In the genomic region with DNA sequence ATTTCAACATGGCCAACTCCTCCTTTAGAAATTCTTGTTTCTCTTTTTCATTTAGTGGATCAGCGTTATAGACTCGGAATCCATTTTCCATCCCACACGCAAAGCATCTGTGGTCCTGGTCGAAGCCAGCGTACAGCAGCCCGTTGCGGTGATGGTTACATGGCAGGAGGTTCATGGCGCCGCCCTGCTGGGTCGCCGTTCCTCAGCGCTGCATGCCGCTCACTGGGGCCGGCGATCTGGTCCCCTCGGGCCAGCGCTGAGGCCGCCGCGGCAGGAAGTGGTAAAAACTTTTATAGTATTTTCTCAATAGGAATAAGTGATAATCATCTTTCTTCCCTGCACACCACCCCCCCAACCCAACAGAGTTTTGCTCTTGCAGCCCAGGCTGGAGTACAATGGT, we compare ENCODE assay signal across 23 cellular contexts. TPM values are rescaled to one million over a fixed set of nuclear protein-coding genes. Genes with fewer than 3 reads are reported as not detected.
A peak's percentile ranks its signal among the peaks of the same experiment; 100 is the strongest.
DNase-seq lines count a peak whose midpoint lies in the region; ATAC-seq and TF ChIP-seq lines count a peak whose summit lies in the region.
"Had no signal": no experiment of that assay in that cellular context is flagged by ENCODE, and none has a peak within 500 bp of the region (broad histone marks: within the 10 kb centered on the region; RNA-seq: fewer than 3 reads in every experiment).

No MANE protein-coding gene starts in this region.

- H3K27ac ChIP-seq in ascending aorta: no peak overlapping the region
- H3K27ac ChIP-seq: Peyer's patch had no signal

- CTCF ChIA-PET in activated CD8-positive, alpha-beta T cell treated with anti-CD3 and anti-CD28 coated beads, Interleukin-2, amount 10 ng/mL, durations not matched to agents 7 days and 5 days (lab: Charles Lee): interaction anchor here (0.8 to 3.2 kb wide), 5 partner anchors 10 to 105 kb away, joined by 3 to 17 read pairs (median 4); a partner anchor contains a TSS
- CTCF ChIA-PET in activated CD8-positive, alpha-beta T cell treated with anti-CD3 and anti-CD28 coated beads for 36 hours (lab: Charles Lee): interaction anchor here (1.0 kb wide), 1 partner anchor 25 kb away, joined by 3 read pairs; no protein-coding TSS in a partner anchor
- CTCF ChIA-PET in WTC11 (lab: Charles Lee): interaction anchor here (1.3 to 1.9 kb wide), 2 partner anchors 12 to 28 kb away, joined by 3 to 6 read pairs; no protein-coding TSS in a partner anchor

- DNase-seq in activated CD8-positive, alpha-beta T cell treated with anti-CD3 and anti-CD28 coated beads, Interleukin-2, amount 10 ng/mL, durations not matched to agents 7 days and 5 days: peak; percentile 20
- no peak for DNase-seq in activated CD8-positive, alpha-beta T cell treated with anti-CD3 and anti-CD28 coated beads for 36 hours
- peak; percentile 95 for DNase-seq in NB4 (ENCODE audit: low read depth)
- peak; percentile 25 for DNase-seq in WTC11 (ENCODE audit: low spot score)
- DNase-seq in ascending aorta (ENCODE audit: low spot score in 2 of 2): no peak
- DNase-seq: 8988T, ACHN, DMS153, GOT3, KG1, MM.1S, NCI-H1048, NCI-H1417, NCI-H1694, NCI-H2081 treated with DMSO at 0.1 percent for 48 hours, NCI-H2171, NCI-H226, NCI-H510A, NCI-H69, Peyer's patch had no signal

- peaks cover 25% of the 10 kb centered on the region for H3K4me1 Mint-ChIP-seq in activated CD8-positive, alpha-beta T cell treated with anti-CD3 and anti-CD28 coated beads, Interleukin-2, amount 10 ng/mL, durations not matched to agents 7 days and 5 days (ENCODE audit: low read depth)
- peaks cover 15% of the 10 kb centered on the region for H3K4me1 Mint-ChIP-seq in activated CD8-positive, alpha-beta T cell treated with anti-CD3 and anti-CD28 coated beads for 36 hours (ENCODE audit: low read depth)
- H3K4me1 Mint-ChIP-seq in WTC11: peaks cover 33% of the 10 kb centered on the region

- peaks cover 0 to 10% of the 10 kb centered on the region in 2 donors for H3K4me1 ChIP-seq in ascending aorta

- H3K36me3 Mint-ChIP-seq in activated CD8-positive, alpha-beta T cell treated with anti-CD3 and anti-CD28 coated beads, Interleukin-2, amount 10 ng/mL, durations not matched to agents 7 days and 5 days (ENCODE audit: low read depth): no peaks in the 10 kb centered on the region
- H3K36me3 Mint-ChIP-seq in activated CD8-positive, alpha-beta T cell treated with anti-CD3 and anti-CD28 coated beads for 36 hours (ENCODE audit: low read depth): no peaks in the 10 kb centered on the region
- no peaks in the 10 kb centered on the region for H3K36me3 Mint-ChIP-seq in WTC11

- intact Hi-C loops in activated CD8-positive, alpha-beta T cell treated with anti-CD3 and anti-CD28 coated beads for 36 hours (cut with micrococcal nuclease): no loop called here
- intact Hi-C loops in ascending aorta (cut with DNase I): no loop called here

- TF ChIP-seq CTCF in activated CD8-positive, alpha-beta T cell treated with anti-CD3 and anti-CD28 coated beads for 36 hours (IDR thresholded peaks at IDR 0.05): no peak
- TF ChIP-seq CTCF in NB4 (IDR thresholded peaks at IDR 0.05; ENCODE audit: low read depth, low read length) (peak; percentile 41), WTC11 (IDR thresholded peaks at IDR 0.05) (no peak), ascending aorta (IDR thresholded peaks at IDR 0.05) (no peak)

- no peak overlapping the region for H3K4me3 Mint-ChIP-seq in activated CD8-positive, alpha-beta T cell treated with anti-CD3 and anti-CD28 coated beads, Interleukin-2, amount 10 ng/mL, durations not matched to agents 7 days and 5 days
- H3K4me3 Mint-ChIP-seq in activated CD8-positive, alpha-beta T cell treated with anti-CD3 and anti-CD28 coated beads for 36 hours: no peak overlapping the region
- H3K4me3 Mint-ChIP-seq in WTC11: no peak overlapping the region

- POLR2A ChIA-PET in activated CD8-positive, alpha-beta T cell treated with anti-CD3 and anti-CD28 coated beads, Interleukin-2, amount 10 ng/mL, durations not matched to agents 7 days and 5 days (lab: Charles Lee): no interaction called here
- POLR2A ChIA-PET in activated CD8-positive, alpha-beta T cell treated with anti-CD3 and anti-CD28 coated beads for 36 hours (lab: Charles Lee): no interaction called here
- POLR2A ChIA-PET in WTC11 (lab: Charles Lee): no interaction called here

- no peaks in the 10 kb centered on the region for H3K9me3 ChIP-seq in ascending aorta
- H3K9me3 ChIP-seq: Peyer's patch had no signal

- no peak for TF ChIP-seq POLR2A in NB4 (IDR thresholded peaks at IDR 0.05; ENCODE audit: extremely low read depth, insufficient read length)

- no peaks in the 10 kb centered on the region for H3K9me3 Mint-ChIP-seq in activated CD8-positive, alpha-beta T cell treated with anti-CD3 and anti-CD28 coated beads, Interleukin-2, amount 10 ng/mL, durations not matched to agents 7 days and 5 days (ENCODE audit: insufficient read depth)
- H3K9me3 Mint-ChIP-seq in activated CD8-positive, alpha-beta T cell treated with anti-CD3 and anti-CD28 coated beads for 36 hours: no peaks in the 10 kb centered on the region
- no peaks in the 10 kb centered on the region for H3K9me3 Mint-ChIP-seq in WTC11

- no peak overlapping the region for H3K27ac Mint-ChIP-seq in activated CD8-positive, alpha-beta T cell treated with anti-CD3 and anti-CD28 coated beads, Interleukin-2, amount 10 ng/mL, durations not matched to agents 7 days and 5 days
- H3K27ac Mint-ChIP-seq in activated CD8-positive, alpha-beta T cell treated with anti-CD3 and anti-CD28 coated beads for 36 hours: no peak overlapping the region
- H3K27ac Mint-ChIP-seq in WTC11: no peak overlapping the region

- H3K36me3 ChIP-seq in ascending aorta: no peaks in the 10 kb centered on the region
- H3K36me3 ChIP-seq: Peyer's patch had no signal

- H3K4me3 ChIP-seq in NB4 (ENCODE audit: low read depth, low read length) (no peak overlapping the region), ascending aorta (no peak overlapping the region)
- H3K4me3 ChIP-seq: Peyer's patch had no signal

- peaks cover 7% of the 10 kb centered on the region for H3K27me3 Mint-ChIP-seq in activated CD8-positive, alpha-beta T cell treated with anti-CD3 and anti-CD28 coated beads, Interleukin-2, amount 10 ng/mL, durations not matched to agents 7 days and 5 days (ENCODE audit: low read depth)
- peaks cover 3% of the 10 kb centered on the region for H3K27me3 Mint-ChIP-seq in activated CD8-positive, alpha-beta T cell treated with anti-CD3 and anti-CD28 coated beads for 36 hours
- no peaks in the 10 kb centered on the region for H3K27me3 Mint-ChIP-seq in WTC11 (ENCODE audit: low read depth)

- no peak for ATAC-seq in activated CD8-positive, alpha-beta T cell treated with anti-CD3 and anti-CD28 coated beads, Interleukin-2, amount 10 ng/mL, durations not matched to agents 7 days and 5 days
- no peak for ATAC-seq in activated CD8-positive, alpha-beta T cell treated with anti-CD3 and anti-CD28 coated beads for 36 hours
- no peak for ATAC-seq in WTC11
- ATAC-seq in GM21528 (IDR thresholded peaks at IDR 0.05; ENCODE audit: low FRiP score, unreplicated experiment): no peak
- no peak for ATAC-seq in GM21529 (IDR thresholded peaks at IDR 0.05; ENCODE audit: unreplicated experiment)
- ATAC-seq: HCT116 had no signal

- H3K27me3 ChIP-seq in ascending aorta: no peaks in the 10 kb centered on the region
- H3K27me3 ChIP-seq: Peyer's patch had no signal

TF ChIP-seq in WTC11, 78 proteins besides CTCF, POLR2A, EP300 and RAD21 (continues in another document):
- TF ChIP-seq, protein P1, sequence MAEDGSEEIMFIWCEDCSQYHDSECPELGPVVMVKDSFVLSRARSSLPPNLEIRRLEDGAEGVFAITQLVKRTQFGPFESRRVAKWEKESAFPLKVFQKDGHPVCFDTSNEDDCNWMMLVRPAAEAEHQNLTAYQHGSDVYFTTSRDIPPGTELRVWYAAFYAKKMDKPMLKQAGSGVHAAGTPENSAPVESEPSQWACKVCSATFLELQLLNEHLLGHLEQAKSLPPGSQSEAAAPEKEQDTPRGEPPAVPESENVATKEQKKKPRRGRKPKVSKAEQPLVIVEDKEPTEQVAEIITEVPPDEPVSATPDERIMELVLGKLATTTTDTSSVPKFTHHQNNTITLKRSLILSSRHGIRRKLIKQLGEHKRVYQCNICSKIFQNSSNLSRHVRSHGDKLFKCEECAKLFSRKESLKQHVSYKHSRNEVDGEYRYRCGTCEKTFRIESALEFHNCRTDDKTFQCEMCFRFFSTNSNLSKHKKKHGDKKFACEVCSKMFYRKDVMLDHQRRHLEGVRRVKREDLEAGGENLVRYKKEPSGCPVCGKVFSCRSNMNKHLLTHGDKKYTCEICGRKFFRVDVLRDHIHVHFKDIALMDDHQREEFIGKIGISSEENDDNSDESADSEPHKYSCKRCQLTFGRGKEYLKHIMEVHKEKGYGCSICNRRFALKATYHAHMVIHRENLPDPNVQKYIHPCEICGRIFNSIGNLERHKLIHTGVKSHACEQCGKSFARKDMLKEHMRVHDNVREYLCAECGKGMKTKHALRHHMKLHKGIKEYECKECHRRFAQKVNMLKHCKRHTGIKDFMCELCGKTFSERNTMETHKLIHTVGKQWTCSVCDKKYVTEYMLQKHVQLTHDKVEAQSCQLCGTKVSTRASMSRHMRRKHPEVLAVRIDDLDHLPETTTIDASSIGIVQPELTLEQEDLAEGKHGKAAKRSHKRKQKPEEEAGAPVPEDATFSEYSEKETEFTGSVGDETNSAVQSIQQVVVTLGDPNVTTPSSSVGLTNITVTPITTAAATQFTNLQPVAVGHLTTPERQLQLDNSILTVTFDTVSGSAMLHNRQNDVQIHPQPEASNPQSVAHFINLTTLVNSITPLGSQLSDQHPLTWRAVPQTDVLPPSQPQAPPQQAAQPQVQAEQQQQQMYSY (CRISPR knock-in tag; IDR thresholded peaks at IDR 0.05): no peak
- TF ChIP-seq, protein P2, sequence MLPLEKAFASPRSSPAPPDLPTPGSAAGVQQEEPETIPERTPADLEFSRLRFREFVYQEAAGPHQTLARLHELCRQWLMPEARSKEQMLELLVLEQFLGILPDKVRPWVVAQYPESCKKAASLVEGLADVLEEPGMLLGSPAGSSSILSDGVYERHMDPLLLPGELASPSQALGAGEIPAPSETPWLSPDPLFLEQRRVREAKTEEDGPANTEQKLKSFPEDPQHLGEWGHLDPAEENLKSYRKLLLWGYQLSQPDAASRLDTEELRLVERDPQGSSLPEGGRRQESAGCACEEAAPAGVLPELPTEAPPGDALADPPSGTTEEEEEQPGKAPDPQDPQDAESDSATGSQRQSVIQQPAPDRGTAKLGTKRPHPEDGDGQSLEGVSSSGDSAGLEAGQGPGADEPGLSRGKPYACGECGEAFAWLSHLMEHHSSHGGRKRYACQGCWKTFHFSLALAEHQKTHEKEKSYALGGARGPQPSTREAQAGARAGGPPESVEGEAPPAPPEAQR (CRISPR knock-in tag; IDR thresholded peaks at IDR 0.05): no peak
- TF ChIP-seq RORB (CRISPR knock-in tag; IDR thresholded peaks at IDR 0.05) (no peak), FOXK1 (CRISPR knock-in tag; IDR thresholded peaks at IDR 0.05) (no peak)

RNA-seq across cellular contexts. Expression of a gene that starts 29.9 kb away (rescaled TPM):
- total RNA-seq in activated CD8-positive, alpha-beta T cell treated with anti-CD3 and anti-CD28 coated beads, Interleukin-2, amount 10 ng/mL, durations not matched to agents 7 days and 5 days: 10 to 100 TPM; 29.9 to 31.4 TPM
- total RNA-seq in activated CD8-positive, alpha-beta T cell treated with anti-CD3 and anti-CD28 coated beads for 36 hours: 10 to 100 TPM; 25.8 to 27.2 TPM
- total RNA-seq in WTC11 (2021) (28.9 to 32.8 TPM (median 32.4 TPM) in 3 replicates), ascending aorta (17.2 TPM)

Comparison
In these comparisons a context has a peak if more than half of its experiments do, and no peak if none do; other contexts are left out.
1. DNase-seq: peak in activated CD8-positive, alpha-beta T cell treated with anti-CD3 and anti-CD28 coated beads, Interleukin-2, amount 10 ng/mL, durations not matched to agents 7 days and 5 days (single experiment), NB4 (single experiment) and WTC11 (single experiment); none in activated CD8-positive, alpha-beta T cell treated with anti-CD3 and anti-CD28 coated beads for 36 hours (single experiment) and ascending aorta (0 of 2).